12 cellular contexts compared by ENCODE assay signal in genomic region chr16:86064431-86065250, GRCh38.
"Had no signal": no experiment of that assay in that cellular context is flagged by ENCODE, and none has a peak within 500 bp of the region (broad histone marks: within the 10 kb centered on the region; RNA-seq: fewer than 3 reads in every experiment).

No MANE protein-coding gene starts in this region.

- H3K27ac Mint-ChIP-seq: memory B cell, nephron progenitor cell had no signal

- DNase-seq: activated CD4-positive, alpha-beta T cell treated with anti-CD3 and anti-CD28 coated beads, Interleukin-2, amount 50 U/mL, for 1 hour; activated CD8-positive, alpha-beta memory T cell treated with anti-CD3 and anti-CD28 coated beads for 24 hours; heart right ventricle; nephron progenitor cell; thyroid gland had no signal

- H3K36me3 Mint-ChIP-seq: memory B cell had no signal

- H3K4me1 ChIP-seq: ascending aorta, thyroid gland had no signal

- H3K27me3 ChIP-seq: ascending aorta, gastroesophageal sphincter, thyroid gland had no signal

- H3K9me3 Mint-ChIP-seq: memory B cell, nephron progenitor cell had no signal

- H3K9me3 ChIP-seq: ascending aorta, gastroesophageal sphincter, heart right ventricle, thyroid gland had no signal

- ATAC-seq: gastroesophageal sphincter, left lobe of liver, sciatic nerve had no signal

- H3K27ac ChIP-seq: ascending aorta, heart right ventricle, thyroid gland had no signal

- H3K4me3 Mint-ChIP-seq: memory B cell, nephron progenitor cell had no signal

- H3K4me3 ChIP-seq: ascending aorta, gastroesophageal sphincter, heart right ventricle, thyroid gland had no signal

- FAIRE-seq: bronchial epithelial cell, islet of Langerhans had no signal

- H3K4me1 Mint-ChIP-seq: memory B cell had no signal

- H3K36me3 ChIP-seq: ascending aorta, gastroesophageal sphincter, heart right ventricle, thyroid gland had no signal
